Comparison of ENCODE assay signal across 8 cellular contexts in genomic region chr1:145956776-145957442, GRCh38. TPM values are rescaled to one million over a fixed set of nuclear protein-coding genes. Genes with fewer than 3 reads are reported as not detected.
A peak's percentile ranks its signal among the peaks of the same experiment; 100 is the strongest.
DNase-seq lines count a peak whose midpoint lies in the region; ATAC-seq and TF ChIP-seq lines count a peak whose summit lies in the region.

No MANE protein-coding gene starts in this region.

- H3F3A ChIP-seq in GM23338 (replicated peaks; ENCODE audit: low read depth) = no peaks in the 10 kb centered on the region; the same call in 1 of the 2 replicates

- no peak overlapping the region for H3K27ac ChIP-seq in GM23338 (ENCODE audit: low read depth)
- peak overlapping the region; percentile 79 for H3K27ac ChIP-seq in neutrophil

- H3K4me1 ChIP-seq in GM23338 (ENCODE audit: insufficient read depth) (peaks cover 11% of the 10 kb centered on the region), neutrophil (ENCODE audit: control insufficient read depth in 1 of 2, insufficient read depth in 1 of 2, low read depth in 1 of 2, low read length in 1 of 2) (peaks cover 52 to 60% of the 10 kb centered on the region in 2 experiments)

- H3K9me3 ChIP-seq in neutrophil = no peaks in the 10 kb centered on the region

- H3K27me3 ChIP-seq in GM23338 (ENCODE audit: insufficient read depth) = peaks cover 76% of the 10 kb centered on the region
- peaks cover 29% of the 10 kb centered on the region for H3K27me3 ChIP-seq in neutrophil

- H3K4me3 Mint-ChIP-seq in GM23338 = peak overlapping the region; percentile 73

- no peaks in the 10 kb centered on the region for H3K79me2 ChIP-seq in GM23338 (replicated peaks; ENCODE audit: insufficient read depth)

- no peaks in the 10 kb centered on the region; the same call in 2 of the 3 replicates for H3K9me3 Mint-ChIP-seq in GM23338

- H3K27ac Mint-ChIP-seq in GM23338 = no peak overlapping the region

- H3K4me3 ChIP-seq in GM23338 (peak overlapping the region; percentile 72), fibroblast of mammary gland (ENCODE audit: control insufficient read depth, low read depth, low read length) (peak overlapping the region; percentile 87), neutrophil (ENCODE audit: low read depth in 1 of 2, low read length in 1 of 2) (peak overlapping the region; percentile 72 to 74)

- H3K27me3 Mint-ChIP-seq in GM23338 (ENCODE audit: insufficient read depth, low read depth, poor library complexity) = peaks cover 51% of the 10 kb centered on the region

- H4K20me1 ChIP-seq in GM23338 (replicated peaks; ENCODE audit: insufficient read depth) = no peaks in the 10 kb centered on the region

- no peak for TF ChIP-seq CTCF in GM23338 (conservative IDR thresholded peaks at IDR 0.05; ENCODE audit: low read depth in 2 of 2)
- no peak for TF ChIP-seq CTCF in fibroblast of mammary gland (conservative IDR thresholded peaks at IDR 0.05; ENCODE audit: control insufficient read depth, insufficient read depth, low read depth, low read length)
- TF ChIP-seq CTCF in neutrophil (IDR thresholded peaks at IDR 0.05) = no peak

- peak overlapping the region; percentile 87 for H3K4me2 ChIP-seq in GM23338

- H3K36me3 ChIP-seq in GM23338 (ENCODE audit: insufficient read depth) (no peaks in the 10 kb centered on the region), neutrophil (no peaks in the 10 kb centered on the region)

- peaks cover 17% of the 10 kb centered on the region for H3K4me1 Mint-ChIP-seq in GM23338

- no peak for DNase-seq in GM23338 (ENCODE audit: low spot score)
- peak; percentile 18 for DNase-seq in SW480 (ENCODE audit: low spot score)
- peak; percentile 67 for DNase-seq in fibroblast of mammary gland (ENCODE audit: low read depth)
- no peak for DNase-seq in NCI-H1092 (lab: John Stamatoyannopoulos, UW)
- no peak for DNase-seq in activated CD4-positive, CD25-positive, alpha-beta regulatory T cell treated with anti-CD3 and anti-CD28 coated beads, Interleukin-2, amount 50 U/mL, for 72 hours

- no peaks in the 10 kb centered on the region for H3K9me2 ChIP-seq in GM23338 (ENCODE audit: insufficient read depth)

- ATAC-seq in GM23338 = no peak
- ATAC-seq in HG03442 (IDR thresholded peaks at IDR 0.05; ENCODE audit: unreplicated experiment) = no peak
- ATAC-seq in GM21825 (IDR thresholded peaks at IDR 0.05; ENCODE audit: unreplicated experiment) = no peak

- peak overlapping the region; percentile 94 for H2AFZ ChIP-seq in GM23338

- no peaks in the 10 kb centered on the region; the same call in 2 of the 3 replicates for H3K36me3 Mint-ChIP-seq in GM23338 (ENCODE audit: low read depth)

TF ChIP-seq in GM23338, 12 proteins besides CTCF, POLR2A, EP300 and RAD21:
- no peak for TF ChIP-seq EZH2phosphoT487 (IDR thresholded peaks at IDR 0.05; ENCODE audit: unreplicated experiment)
- no peak for TF ChIP-seq ZNF114 (CRISPR knock-in tag; IDR thresholded peaks at IDR 0.05)
- TF ChIP-seq EZH2 (IDR thresholded peaks at IDR 0.05; ENCODE audit: low read depth, unreplicated experiment) = peak; percentile 41
- TF ChIP-seq JUNB (IDR thresholded peaks at IDR 0.05; ENCODE audit: unreplicated experiment) = no peak
- no peak for TF ChIP-seq STAT1 (IDR thresholded peaks at IDR 0.05; ENCODE audit: unreplicated experiment)

RNA-seq across cellular contexts. Expression of gene LIX1L, which starts 0.9 kb away (rescaled TPM):
- total RNA-seq in GM23338 (2014; rRNA removed; shearing (Covaris generic)) = 2.5 and 2.6 TPM in 2 replicates
- 0.76 and 1.1 TPM in 2 replicates for polyA plus RNA-seq in GM23338 (2016; fragmentation: Nextera tagmentation; extraction: Ambion mirVana)

RNA-seq across cellular contexts. Expression of gene ANKRD34A, which starts 7.5 kb away (rescaled TPM):
- total RNA-seq in GM23338 (2014; rRNA removed; shearing (Covaris generic)) = 0.35 and 2.2 TPM in 2 replicates
- polyA plus RNA-seq in GM23338 (2016; fragmentation: Nextera tagmentation; extraction: Ambion mirVana) = 0.09 and 0.16 TPM in 2 replicates

RNA-seq across cellular contexts. Expression of gene POLR3GL, which starts 7.6 kb away (rescaled TPM):
- 0.82 and 3.1 TPM in 2 replicates for total RNA-seq in GM23338 (2014; rRNA removed; shearing (Covaris generic))
- 9.5 and 9.8 TPM in 2 replicates for polyA plus RNA-seq in GM23338 (2016; fragmentation: Nextera tagmentation; extraction: Ambion mirVana)

RNA-seq across cellular contexts. Expression of gene RBM8A, which starts 29.6 kb away (rescaled TPM):
- total RNA-seq in GM23338 (2014; rRNA removed; shearing (Covaris generic)) = 170 and 212 TPM in 2 replicates
- polyA plus RNA-seq in GM23338 (2016; fragmentation: Nextera tagmentation; extraction: Ambion mirVana) = 286 and 312 TPM in 2 replicates

RNA-seq across cellular contexts. Expression of gene PEX11B, which starts 38.4 kb away (rescaled TPM):
- 9.1 and 10.0 TPM in 2 replicates for total RNA-seq in GM23338 (2014; rRNA removed; shearing (Covaris generic))
- 7.4 and 9.7 TPM in 2 replicates for polyA plus RNA-seq in GM23338 (2016; fragmentation: Nextera tagmentation; extraction: Ambion mirVana)

Comparison
In these comparisons a context has a peak if more than half of its experiments do, and no peak if none do; other contexts are left out.
1. DNase-seq: peak in SW480 (single experiment) and fibroblast of mammary gland (single experiment); none in GM23338 (single experiment), NCI-H1092 (single experiment) and activated CD4-positive, CD25-positive, alpha-beta regulatory T cell treated with anti-CD3 and anti-CD28 coated beads, Interleukin-2, amount 50 U/mL, for 72 hours (single experiment).
2. Peak in every context shown above with its lines, with median percentiles within 50 percentile points of each other: H3K4me3 ChIP-seq.